8 cellular contexts compared by ENCODE assay signal in the genomic region with DNA sequence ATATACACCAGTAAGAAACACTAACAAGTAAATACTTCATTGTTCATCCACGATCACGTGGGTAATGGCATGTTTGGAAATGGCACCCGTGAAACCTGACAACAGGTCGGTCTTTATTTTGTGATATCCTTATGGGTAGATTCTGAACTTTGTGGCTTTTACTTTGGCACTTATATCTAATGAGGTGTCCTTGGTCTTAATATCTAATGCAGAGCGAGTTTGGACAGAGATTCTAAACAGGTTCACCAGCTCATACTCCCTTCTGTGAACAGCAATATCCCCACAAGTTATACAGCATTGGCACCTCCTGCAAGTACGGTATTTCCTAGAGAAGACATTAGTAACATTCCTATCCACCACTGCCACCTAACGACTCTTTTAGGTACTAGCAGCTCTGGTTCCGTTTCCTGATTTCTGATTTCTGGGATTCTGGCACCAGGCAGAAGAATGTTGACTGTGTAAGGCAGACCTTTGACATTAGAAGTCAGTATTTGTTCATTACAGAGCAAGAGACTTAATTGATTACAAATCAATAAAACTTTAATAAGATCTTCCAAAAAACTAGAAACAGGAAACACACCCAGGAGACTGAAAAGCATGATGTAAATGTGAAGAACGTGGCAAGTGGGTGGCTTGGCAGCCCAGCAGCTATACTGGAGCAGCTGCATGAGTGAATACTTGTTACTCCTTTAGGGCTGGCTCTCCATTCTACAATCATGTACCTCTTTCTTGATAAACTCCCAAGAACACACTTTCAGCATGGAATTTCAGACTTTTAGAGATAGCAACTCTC. TPM values are rescaled to one million over a fixed set of nuclear protein-coding genes. Genes with fewer than 3 reads are reported as not detected.
A peak's percentile ranks its signal among the peaks of the same experiment; 100 is the strongest.
DNase-seq lines count a peak whose midpoint lies in the region; ATAC-seq, FAIRE-seq and TF ChIP-seq lines count a peak whose summit lies in the region.

No MANE protein-coding gene starts in this region.

- peak; percentile 35 for DNase-seq in activated gamma-delta T cell treated with Interleukin-2 at 50 U/mL for 16 hours
- no peak for DNase-seq in activated gamma-delta T cell (lab: John Stamatoyannopoulos, UW)
- DNase-seq in NCI-H460 (ENCODE audit: extremely low read depth, low read depth), result peak; percentile 78
- DNase-seq in activated CD4-positive, alpha-beta T cell treated with anti-CD3 and anti-CD28 coated beads for 4 hours, result peak; percentile 26 to 54
- DNase-seq in endothelial cell of umbilical vein (ENCODE audit: low read depth, low spot score), result peak; percentile 77
- peak; percentile 72 for DNase-seq in mucosa of gallbladder (ENCODE audit: low spot score)
- DNase-seq in upper lobe of left lung, result no peak

- H3K9ac ChIP-seq in endothelial cell of umbilical vein (replicated peaks; ENCODE audit: extremely low read depth, insufficient read depth, low read length), result no peak overlapping the region

- TF ChIP-seq CTCF in endothelial cell of umbilical vein (IDR thresholded peaks at IDR 0.05; ENCODE audit: extremely low read depth in 1 of 2, insufficient read depth in 1 of 2, low read depth in 1 of 2, low read length in 2 of 2) (peak; percentile 72 to 79), upper lobe of left lung (IDR thresholded peaks at IDR 0.05) (peak; percentile 80 to 91 (median 86))

- ATAC-seq in HG03108 (IDR thresholded peaks at IDR 0.05; ENCODE audit: unreplicated experiment) (peak; percentile 88), upper lobe of left lung (ENCODE audit: low FRiP score in 2 of 2) (peak; percentile 87 to 94)

- no TSS peak for BruUV-seq in endothelial cell of umbilical vein (replicated peaks; lab: Mats Ljungman, UMichigan)

- H3K27me3 ChIP-seq in endothelial cell of umbilical vein (ENCODE audit: control insufficient read depth in 2 of 2, insufficient read depth in 2 of 2, low read length in 2 of 2) (no peaks in the 10 kb centered on the region), upper lobe of left lung (no peaks in the 10 kb centered on the region)

- H4K20me1 ChIP-seq in endothelial cell of umbilical vein (replicated peaks; ENCODE audit: control insufficient read depth, extremely low read depth, insufficient read depth, low read length), result no peaks in the 10 kb centered on the region

- H3K36me3 ChIP-seq in endothelial cell of umbilical vein (ENCODE audit: control insufficient read depth in 2 of 2, extremely low read depth in 1 of 2, insufficient read depth in 2 of 2, low read length in 2 of 2) (no peaks in the 10 kb centered on the region), upper lobe of left lung (peaks cover 0 to 20% (median 0%) of the 10 kb centered on the region in 4 donors)

- intact Hi-C loops in endothelial cell of umbilical vein (cut with micrococcal nuclease), result loop anchor here (1.0 to 10.0 kb wide), 5 partner anchors 28 to 364 kb away; no protein-coding TSS in a partner anchor

- POLR2A ChIA-PET in endothelial cell of umbilical vein (lab: Charles Lee), result interaction anchor here (0.8 kb wide), 1 partner anchor 9 kb away, joined by 3 read pairs; no protein-coding TSS in a partner anchor

- peak overlapping the region; percentile 73 for H2AFZ ChIP-seq in endothelial cell of umbilical vein (ENCODE audit: low read depth, low read length)

- peaks cover 7% of the 10 kb centered on the region for H3K4me1 ChIP-seq in endothelial cell of umbilical vein (ENCODE audit: control insufficient read depth, extremely low read depth, insufficient read depth, low read length)
- H3K4me1 ChIP-seq in upper lobe of left lung, result peaks cover 10 to 21% (median 14%) of the 10 kb centered on the region in 4 donors

- H3K79me2 ChIP-seq in endothelial cell of umbilical vein (ENCODE audit: control insufficient read depth, insufficient read depth, low read length), result no peaks in the 10 kb centered on the region

- H3K9me1 ChIP-seq in endothelial cell of umbilical vein (replicated peaks; ENCODE audit: control insufficient read depth, extremely low read depth, insufficient read depth, low read length), result no peaks in the 10 kb centered on the region

- CTCF ChIA-PET in endothelial cell of umbilical vein (lab: Charles Lee), result interaction anchor here (0.6 to 3.2 kb wide), 32 partner anchors 10 to 363 kb away, joined by 3 to 34 read pairs (median 5); a partner anchor contains a TSS

- WGBS in upper lobe of left lung, 2 donors, result 26 to 27% methylated on average over 9 of the region's 9 CpGs

- H3K4me3 ChIP-seq in endothelial cell of umbilical vein (replicated peaks in 1 of 3; ENCODE audit: insufficient read depth in 1 of 3, low read depth in 1 of 3, low read length in 3 of 3) (no peak overlapping the region), upper lobe of left lung (no peak overlapping the region)

- peak; percentile 93 for FAIRE-seq in endothelial cell of umbilical vein (lab: Jason Lieb, UNC)

- no peaks in the 10 kb centered on the region for H3K9me3 ChIP-seq in endothelial cell of umbilical vein (replicated peaks; ENCODE audit: control insufficient read depth, insufficient read depth, low read length)
- H3K9me3 ChIP-seq in upper lobe of left lung, result no peaks in the 10 kb centered on the region

- TF ChIP-seq POLR2A in endothelial cell of umbilical vein (IDR thresholded peaks at IDR 0.05; ENCODE audit: low read depth, low read length) (no peak), upper lobe of left lung (IDR thresholded peaks at IDR 0.05) (no peak)

- no peak overlapping the region for H3K27ac ChIP-seq in endothelial cell of umbilical vein (ENCODE audit: insufficient read depth, low read depth, low read length)
- H3K27ac ChIP-seq in upper lobe of left lung, result no peak overlapping the region

- no peak for TF ChIP-seq EP300 in upper lobe of left lung (IDR thresholded peaks at IDR 0.05)

- dilution Hi-C loops in endothelial cell of umbilical vein (cut with MboI; ENCODE audit: extremely low pct_ligation_motif_present, low sequenced_read_pairs), result no loop called here

- H3K4me2 ChIP-seq in endothelial cell of umbilical vein (ENCODE audit: insufficient read depth, low read length), result no peak overlapping the region

TF ChIP-seq in endothelial cell of umbilical vein, 7 proteins besides CTCF, POLR2A, EP300 and RAD21 (continues in another document):
- TF ChIP-seq FOS (IDR thresholded peaks at IDR 0.05; ENCODE audit: borderline replicate concordance, insufficient read depth, low read length) (no peak), GATA2 (IDR thresholded peaks at IDR 0.05; ENCODE audit: insufficient read depth, insufficient read length, low read depth, low read length) (no peak)

RNA-seq across cellular contexts. Expression of a gene that starts 2.5 kb away (rescaled TPM):
- total RNA-seq in NCI-H460 (2014; rRNA removed; shearing (Covaris generic)), result 12.5 and 14.7 TPM in 2 replicates
- 5.8 and 8.5 TPM in 2 replicates for polyA plus RNA-seq in NCI-H460 (2014; cell fraction: nucleus; rRNA removed)
- 5.7 and 6.2 TPM in 2 replicates for total RNA-seq in endothelial cell of umbilical vein
- polyA plus RNA-seq in endothelial cell of umbilical vein, result 11.2 and 12.2 TPM in 2 replicates
- 9.9 and 10.4 TPM in 2 replicates for polyA plus RNA-seq in endothelial cell of umbilical vein (2011; cell fraction: cytosol; rRNA removed)
- 4.4 and 5.2 TPM in 2 replicates for polyA plus RNA-seq in endothelial cell of umbilical vein (2011; cell fraction: nucleus; rRNA removed)
- 6.6 and 7.8 TPM in 2 replicates for polyA plus RNA-seq in endothelial cell of umbilical vein (2012)
- 8.2 and 9.7 TPM in 2 replicates for polyA minus RNA-seq in endothelial cell of umbilical vein
- polyA minus RNA-seq in endothelial cell of umbilical vein (2011; cell fraction: cytosol; rRNA and poly(A)+ RNA removed), result 3.1 TPM
- 1.7 and 3.8 TPM in 2 replicates for polyA minus RNA-seq in endothelial cell of umbilical vein (2011; cell fraction: nucleus; rRNA and poly(A)+ RNA removed)
- total RNA-seq in mucosa of gallbladder, result 110 TPM
- 10 to 100 TPM; 16.8 to 47.4 (median 29.5) TPM for total RNA-seq in upper lobe of left lung

RNA-seq across cellular contexts. Expression of a gene that starts 6.7 kb away (rescaled TPM):
- 22.9 and 36.7 TPM in 2 replicates for total RNA-seq in NCI-H460 (2014; rRNA removed; shearing (Covaris generic))
- 12.5 and 27.7 TPM in 2 replicates for polyA plus RNA-seq in NCI-H460 (2014; cell fraction: nucleus; rRNA removed)
- total RNA-seq in endothelial cell of umbilical vein (6.9 and 8.7 TPM in 2 replicates), mucosa of gallbladder (135 TPM), upper lobe of left lung (100 to 1,000 TPM in 1 of 6 donors, 10 to 100 TPM in 5; 14.7 to 108 (median 26.7) TPM)
- 27.4 and 35.1 TPM in 2 replicates for polyA plus RNA-seq in endothelial cell of umbilical vein
- polyA plus RNA-seq in endothelial cell of umbilical vein (2011; cell fraction: cytosol; rRNA removed), result 20.2 and 22.4 TPM in 2 replicates
- polyA plus RNA-seq in endothelial cell of umbilical vein (2011; cell fraction: nucleus; rRNA removed), result 9.6 and 11.6 TPM in 2 replicates
- 8.7 and 11.3 TPM in 2 replicates for polyA plus RNA-seq in endothelial cell of umbilical vein (2012)
- polyA minus RNA-seq in endothelial cell of umbilical vein, result 36.5 and 39.6 TPM in 2 replicates
- polyA minus RNA-seq in endothelial cell of umbilical vein (2011; cell fraction: cytosol; rRNA and poly(A)+ RNA removed), result 2.0 TPM
- polyA minus RNA-seq in endothelial cell of umbilical vein (2011; cell fraction: nucleus; rRNA and poly(A)+ RNA removed), result 2.9 and 3.7 TPM in 2 replicates

RNA-seq across cellular contexts. Expression of a gene that starts 49.6 kb away (rescaled TPM):
- not detected in 2 replicates for total RNA-seq in NCI-H460 (2014; rRNA removed; shearing (Covaris generic))
- not detected in 2 replicates for polyA plus RNA-seq in NCI-H460 (2014; cell fraction: nucleus; rRNA removed)
- total RNA-seq in endothelial cell of umbilical vein (not detected in 2 replicates), mucosa of gallbladder (not detected), upper lobe of left lung (not detected)
- not detected in 2 replicates for polyA plus RNA-seq in endothelial cell of umbilical vein
- polyA plus RNA-seq in endothelial cell of umbilical vein (2011; cell fraction: cytosol; rRNA removed), result not detected in 2 replicates
- polyA plus RNA-seq in endothelial cell of umbilical vein (2011; cell fraction: nucleus; rRNA removed), result not detected in 2 replicates
- polyA plus RNA-seq in endothelial cell of umbilical vein (2012), result not detected in 2 replicates
- not detected in 2 replicates for polyA minus RNA-seq in endothelial cell of umbilical vein
- not detected for polyA minus RNA-seq in endothelial cell of umbilical vein (2011; cell fraction: cytosol; rRNA and poly(A)+ RNA removed)
- not detected in 2 replicates for polyA minus RNA-seq in endothelial cell of umbilical vein (2011; cell fraction: nucleus; rRNA and poly(A)+ RNA removed)

RNA-seq across cellular contexts. Expression of a gene that starts 54.6 kb away (rescaled TPM):
- total RNA-seq in NCI-H460 (2014; rRNA removed; shearing (Covaris generic)), result not detected in 2 replicates
- polyA plus RNA-seq in NCI-H460 (2014; cell fraction: nucleus; rRNA removed), result not detected in 2 replicates
- total RNA-seq in endothelial cell of umbilical vein (not detected in 2 replicates), mucosa of gallbladder (not detected), upper lobe of left lung (not detected)
- polyA plus RNA-seq in endothelial cell of umbilical vein, result not detected in 2 replicates
- polyA plus RNA-seq in endothelial cell of umbilical vein (2011; cell fraction: cytosol; rRNA removed), result not detected in 2 replicates
- polyA plus RNA-seq in endothelial cell of umbilical vein (2011; cell fraction: nucleus; rRNA removed), result not detected in 2 replicates
- not detected in 2 replicates for polyA plus RNA-seq in endothelial cell of umbilical vein (2012)
- polyA minus RNA-seq in endothelial cell of umbilical vein, result not detected in 2 replicates
- polyA minus RNA-seq in endothelial cell of umbilical vein (2011; cell fraction: cytosol; rRNA and poly(A)+ RNA removed), result not detected
- not detected in 2 replicates for polyA minus RNA-seq in endothelial cell of umbilical vein (2011; cell fraction: nucleus; rRNA and poly(A)+ RNA removed)

Comparison
In these comparisons a context has a peak if more than half of its experiments do, and no peak if none do; other contexts are left out.
1. DNase-seq: peak in activated gamma-delta T cell treated with Interleukin-2 at 50 U/mL for 16 hours (single experiment), NCI-H460 (single experiment), activated CD4-positive, alpha-beta T cell treated with anti-CD3 and anti-CD28 coated beads for 4 hours (2 of 2), endothelial cell of umbilical vein (single experiment) and mucosa of gallbladder (single experiment); none in activated gamma-delta T cell (single experiment) and upper lobe of left lung (0 of 2).